In genomic region chr5:135398855-135399837, GRCh38 we compare ENCODE assay signal across 8 cellular contexts. TPM values are rescaled to one million over a fixed set of nuclear protein-coding genes. Genes with fewer than 3 reads are reported as not detected.
DNase-seq lines count a peak whose midpoint lies in the region; ATAC-seq and TF ChIP-seq lines count a peak whose summit lies in the region.

Gene MACROH2A1, minus strand, starts transcription at chr5:135399231. Its CDS starts 10,138 bp downstream, at chr5:135389093.

- peak within 1 kb of the TSS; percentile 98 for H2AFZ ChIP-seq in neural cell (ENCODE audit: low read depth, low read length)

- peaks cover 50% of the 10 kb centered on the region for H3K79me2 ChIP-seq in neural cell (replicated peaks; ENCODE audit: insufficient read depth, low read length)

- H3K4me3 ChIP-seq in neural cell (ENCODE audit: low read length) = peak within 1 kb of the TSS; percentile 95
- H3K4me3 ChIP-seq in stomach = peak within 1 kb of the TSS; percentile 80 to 92 (median 86)

- peak within 1 kb of the TSS; percentile 74 for H3K4me2 ChIP-seq in neural cell (ENCODE audit: low read length)

- H3K27me3 ChIP-seq in neural cell (ENCODE audit: insufficient read depth, low read depth, low read length) (no peaks in the 10 kb centered on the region), stomach (no peaks in the 10 kb centered on the region)

- TF ChIP-seq CTCF in neural cell (IDR thresholded peaks at IDR 0.05; ENCODE audit: poor library complexity, severe bottlenecking) (peak; percentile 28), stomach (IDR thresholded peaks at IDR 0.05) (no peak)

- H3K4me1 ChIP-seq in stomach = peaks cover 41 to 52% (median 47%) of the 10 kb centered on the region in 4 donors

- H3F3A ChIP-seq in neural cell (ENCODE audit: insufficient read depth, low read length, poor library complexity, severe bottlenecking) = no peaks in the 10 kb centered on the region

- 2 to 11% (median 3%) methylated on average over 22 to 111 of the region's 111 CpGs for WGBS in stomach, 5 donors

- H3K9ac ChIP-seq in neural cell (ENCODE audit: low read length) = peak within 1 kb of the TSS; percentile 91

- no peaks in the 10 kb centered on the region for H4K20me1 ChIP-seq in neural cell (ENCODE audit: insufficient read depth)

- TF ChIP-seq EP300 in neural cell (conservative IDR thresholded peaks at IDR 0.05; ENCODE audit: poor library complexity, severe bottlenecking) = peak; percentile 49
- no peak for TF ChIP-seq EP300 in stomach (IDR thresholded peaks at IDR 0.05)

- no peaks in the 10 kb centered on the region for H3K36me3 ChIP-seq in neural cell (ENCODE audit: insufficient read depth, low read length)
- H3K36me3 ChIP-seq in stomach = no peaks in the 10 kb centered on the region

- peak; percentile 34 for TF ChIP-seq RAD21 in neural cell (conservative IDR thresholded peaks at IDR 0.05)

- intact Hi-C loops in stomach (cut with DNase I; ENCODE audit: low total_unique reads) = no loop called here

- H3K9me3 ChIP-seq in neural cell (ENCODE audit: low read length) (no peaks in the 10 kb centered on the region), stomach (no peaks in the 10 kb centered on the region)

- H3K27ac ChIP-seq in neural cell (ENCODE audit: low read length) (peak within 1 kb of the TSS; percentile 74), stomach (peak within 1 kb of the TSS; percentile 84 to 98 (median 93))

- TF ChIP-seq POLR2A in Raji (IDR thresholded peaks at IDR 0.05; ENCODE audit: insufficient read depth, low read depth, low read length) (peak; percentile 84), stomach (IDR thresholded peaks at IDR 0.05) (peak in 1 of 4 donors; percentile 28)

- ATAC-seq in GM21447 (IDR thresholded peaks at IDR 0.05; ENCODE audit: unreplicated experiment) = peak; percentile 79

- H3K9me2 ChIP-seq in neural cell (ENCODE audit: insufficient read depth, low read length) = no peaks in the 10 kb centered on the region

- DNase-seq in DMS153 treated with DMSO at 0.1 percent for 48 hours (lab: John Stamatoyannopoulos, UW; ENCODE audit: unreplicated experiment) = peak; percentile 8
- peak; percentile 67 for DNase-seq in HuH-7.5 (ENCODE audit: low spot score)
- peak; percentile 71 for DNase-seq in activated effector memory CD4-positive, alpha-beta T cell treated with Interleukin-2 at 50 U/mL for 16 hours
- DNase-seq in fibroblast of the conjunctiva (ENCODE audit: low read depth) = peak; percentile 56
- peak; percentile 92 for DNase-seq in stomach

TF ChIP-seq in neural cell, 6 proteins besides CTCF, POLR2A, EP300 and RAD21:
- TF ChIP-seq MXI1 (conservative IDR thresholded peaks at IDR 0.05; ENCODE audit: poor library complexity, severe bottlenecking) = peak; percentile 49
- TF ChIP-seq EZH2 (IDR thresholded peaks at IDR 0.05; ENCODE audit: borderline replicate concordance, insufficient read depth, low read length, poor library complexity, severe bottlenecking) = no peak
- TF ChIP-seq TAF1 (IDR thresholded peaks at IDR 0.05; ENCODE audit: low read depth) = peak; percentile 31
- TF ChIP-seq POLR2AphosphoS5 (IDR thresholded peaks at IDR 0.05) = peak; percentile 82
- TF ChIP-seq, protein P1, sequence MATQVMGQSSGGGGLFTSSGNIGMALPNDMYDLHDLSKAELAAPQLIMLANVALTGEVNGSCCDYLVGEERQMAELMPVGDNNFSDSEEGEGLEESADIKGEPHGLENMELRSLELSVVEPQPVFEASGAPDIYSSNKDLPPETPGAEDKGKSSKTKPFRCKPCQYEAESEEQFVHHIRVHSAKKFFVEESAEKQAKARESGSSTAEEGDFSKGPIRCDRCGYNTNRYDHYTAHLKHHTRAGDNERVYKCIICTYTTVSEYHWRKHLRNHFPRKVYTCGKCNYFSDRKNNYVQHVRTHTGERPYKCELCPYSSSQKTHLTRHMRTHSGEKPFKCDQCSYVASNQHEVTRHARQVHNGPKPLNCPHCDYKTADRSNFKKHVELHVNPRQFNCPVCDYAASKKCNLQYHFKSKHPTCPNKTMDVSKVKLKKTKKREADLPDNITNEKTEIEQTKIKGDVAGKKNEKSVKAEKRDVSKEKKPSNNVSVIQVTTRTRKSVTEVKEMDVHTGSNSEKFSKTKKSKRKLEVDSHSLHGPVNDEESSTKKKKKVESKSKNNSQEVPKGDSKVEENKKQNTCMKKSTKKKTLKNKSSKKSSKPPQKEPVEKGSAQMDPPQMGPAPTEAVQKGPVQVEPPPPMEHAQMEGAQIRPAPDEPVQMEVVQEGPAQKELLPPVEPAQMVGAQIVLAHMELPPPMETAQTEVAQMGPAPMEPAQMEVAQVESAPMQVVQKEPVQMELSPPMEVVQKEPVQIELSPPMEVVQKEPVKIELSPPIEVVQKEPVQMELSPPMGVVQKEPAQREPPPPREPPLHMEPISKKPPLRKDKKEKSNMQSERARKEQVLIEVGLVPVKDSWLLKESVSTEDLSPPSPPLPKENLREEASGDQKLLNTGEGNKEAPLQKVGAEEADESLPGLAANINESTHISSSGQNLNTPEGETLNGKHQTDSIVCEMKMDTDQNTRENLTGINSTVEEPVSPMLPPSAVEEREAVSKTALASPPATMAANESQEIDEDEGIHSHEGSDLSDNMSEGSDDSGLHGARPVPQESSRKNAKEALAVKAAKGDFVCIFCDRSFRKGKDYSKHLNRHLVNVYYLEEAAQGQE (IDR thresholded peaks at IDR 0.05; ENCODE audit: borderline replicate concordance) = no peak

RNA-seq across cellular contexts. Expression of gene MACROH2A1, which starts in this region (rescaled TPM):
- polyA plus RNA-seq in neural cell (351 and 364 TPM in 2 replicates), stomach (100 to 1,000 TPM in 1 of 3 donors, 10 to 100 TPM in 2; 77.1 to 123 (median 85.8) TPM)
- polyA minus RNA-seq in neural cell = 268 and 287 TPM in 2 replicates
- 100 to 1,000 TPM; 143 to 206 (median 175) TPM for total RNA-seq in stomach

Comparison
In these comparisons a context has a peak if more than half of its experiments do, and no peak if none do; other contexts are left out.
1. Peak in every context shown above with its lines: DNase-seq, ATAC-seq, H3K4me3 ChIP-seq and H3K27ac ChIP-seq.
2. DNase-seq: peak in every context shown above with its lines; median percentile 92 in stomach; 71 in activated effector memory CD4-positive, alpha-beta T cell treated with Interleukin-2 at 50 U/mL for 16 hours; 67 in HuH-7.5; 56 in fibroblast of the conjunctiva; 8 in DMS153 treated with DMSO at 0.1 percent for 48 hours.